20 cellular contexts compared by ENCODE assay signal in genomic region chr16:18839555-18839954, GRCh38. TPM values are rescaled to one million over a fixed set of nuclear protein-coding genes. Genes with fewer than 3 reads are reported as not detected.
DNase-seq lines count a peak whose midpoint lies in the region; ATAC-seq and TF ChIP-seq lines count a peak whose summit lies in the region.
"Had no signal": no experiment of that assay in that cellular context is flagged by ENCODE, and none has a peak within 500 bp of the region (broad histone marks: within the 10 kb centered on the region; RNA-seq: fewer than 3 reads in every experiment).

No MANE protein-coding gene starts in this region.

- ATAC-seq in gastrocnemius medialis (peak; percentile 25 to 86), GM21515 (IDR thresholded peaks at IDR 0.05; ENCODE audit: unreplicated experiment) (no peak)
- ATAC-seq: activated CD8-positive, alpha-beta memory T cell treated with anti-CD3 and anti-CD28 coated beads, Interleukin-2, amount 10 ng/mL, durations not matched to agents 7 days and 5 days; right cardiac atrium; stimulated activated naive CD8-positive, alpha-beta T cell treated with anti-CD3 and anti-CD28 coated beads, Interleukin-15, amount 100 ng/mL, for 72 hours had no signal

- H3K9me3 ChIP-seq in liver (ENCODE audit: control insufficient read depth in 4 of 4, low read length in 3 of 4) (no peaks in the 10 kb centered on the region), gastrocnemius medialis (no peaks in the 10 kb centered on the region)
- no peaks in the 10 kb centered on the region for H3K9me3 ChIP-seq in CD4-positive, alpha-beta memory T cell (ENCODE audit: control insufficient read depth in 1 of 2, low read length in 2 of 2)
- H3K9me3 ChIP-seq: ascending aorta, SJCRH30 had no signal

- DNase-seq in HuH-7 (ENCODE audit: low spot score) (peak; percentile 44), choroid plexus epithelial cell (ENCODE audit: low read depth) (peak; percentile 6), gastrocnemius medialis (peak in 1 of 2 donors; percentile 37), HPDE6-E6E7 (ENCODE audit: extremely low spot score) (no peak)
- no peak for DNase-seq in CD4-positive, alpha-beta memory T cell
- DNase-seq in activated naive CD4-positive, alpha-beta T cell (lab: John Stamatoyannopoulos, UW): no peak
- DNase-seq: activated CD4-positive, CD25-positive, alpha-beta regulatory T cell treated with anti-CD3 and anti-CD28 coated beads, Interleukin-2, amount 50 U/mL, for 72 hours; activated CD8-positive, alpha-beta memory T cell treated with anti-CD3 and anti-CD28 coated beads, Interleukin-2, amount 10 ng/mL, durations not matched to agents 7 days and 5 days; activated gamma-delta T cell; immature natural killer cell; NCI-H69; OCI-M1; right cardiac atrium; SJCRH30; stimulated activated naive CD8-positive, alpha-beta T cell treated with anti-CD3 and anti-CD28 coated beads, Interleukin-15, amount 100 ng/mL, for 72 hours had no signal

- H3K36me3 ChIP-seq in liver (ENCODE audit: control insufficient read depth in 4 of 4, insufficient read depth in 3 of 4, low read depth in 1 of 4, low read length in 3 of 4) (peaks cover 14 to 63% (median 51%) of the 10 kb centered on the region in 4 donors), gastrocnemius medialis (peaks cover 12 to 99% of the 10 kb centered on the region in 2 donors)
- H3K36me3 ChIP-seq in CD4-positive, alpha-beta memory T cell (ENCODE audit: insufficient read depth, low read length): peaks cover 80% of the 10 kb centered on the region

- H3K4me3 ChIP-seq in choroid plexus epithelial cell (ENCODE audit: low read depth, low read length) (no peak overlapping the region), liver (ENCODE audit: low read depth in 1 of 3, low read length in 3 of 3) (no peak overlapping the region), gastrocnemius medialis (no peak overlapping the region)
- H3K4me3 ChIP-seq in CD4-positive, alpha-beta memory T cell (ENCODE audit: low read length in 2 of 2): no peak overlapping the region
- H3K4me3 ChIP-seq: ascending aorta, SJCRH30 had no signal

- peaks cover 65 to 82% of the 10 kb centered on the region in 2 donors for H3K36me3 Mint-ChIP-seq in CD4-positive, alpha-beta memory T cell

- H3K4me1 Mint-ChIP-seq in CD4-positive, alpha-beta memory T cell: peaks cover 0 to 1% (median 0%) of the 10 kb centered on the region in 4 donors

- no peaks in the 10 kb centered on the region for H3K27me3 Mint-ChIP-seq in CD4-positive, alpha-beta memory T cell
- H3K27me3 Mint-ChIP-seq: activated CD8-positive, alpha-beta memory T cell treated with anti-CD3 and anti-CD28 coated beads, Interleukin-2, amount 10 ng/mL, durations not matched to agents 7 days and 5 days; IgD-negative memory B cell; stimulated activated naive CD8-positive, alpha-beta T cell treated with anti-CD3 and anti-CD28 coated beads, Interleukin-15, amount 100 ng/mL, for 72 hours had no signal

- no peaks in the 10 kb centered on the region for H3K9me3 Mint-ChIP-seq in CD4-positive, alpha-beta memory T cell
- H3K9me3 Mint-ChIP-seq: IgD-negative memory B cell; immature natural killer cell; stimulated activated naive CD8-positive, alpha-beta T cell treated with anti-CD3 and anti-CD28 coated beads, Interleukin-15, amount 100 ng/mL, for 72 hours; T-helper 2 cell treated with Interferon-gamma antibody and Interleukin-4, amounts not matched to agents 5 μg/mL and 100 μg/mL, for 36 hours had no signal

- TF ChIP-seq RAD21 in liver (IDR thresholded peaks at IDR 0.05): peak; percentile 47 to 57

- no peak overlapping the region for H3K4me3 Mint-ChIP-seq in CD4-positive, alpha-beta memory T cell
- H3K4me3 Mint-ChIP-seq: activated CD8-positive, alpha-beta memory T cell treated with anti-CD3 and anti-CD28 coated beads, Interleukin-2, amount 10 ng/mL, durations not matched to agents 7 days and 5 days; IgD-negative memory B cell; immature natural killer cell; stimulated activated naive CD8-positive, alpha-beta T cell treated with anti-CD3 and anti-CD28 coated beads, Interleukin-15, amount 100 ng/mL, for 72 hours; T-helper 2 cell treated with Interferon-gamma antibody and Interleukin-4, amounts not matched to agents 5 μg/mL and 100 μg/mL, for 36 hours had no signal

- H3K4me1 ChIP-seq in liver (ENCODE audit: control insufficient read depth in 4 of 4, insufficient read depth in 4 of 4, low read length in 3 of 4) (peaks cover 2 to 15% (median 10%) of the 10 kb centered on the region in 4 donors), gastrocnemius medialis (peaks cover 0 to 2% of the 10 kb centered on the region in 2 donors)
- no peaks in the 10 kb centered on the region for H3K4me1 ChIP-seq in CD4-positive, alpha-beta memory T cell (ENCODE audit: insufficient read depth, low read length)
- H3K4me1 ChIP-seq: SJCRH30 had no signal

- intact Hi-C loops in gastrocnemius medialis (cut with DNase I; ENCODE audit: low total_unique reads): no loop called here
- intact Hi-C loops in CD4-positive, alpha-beta memory T cell (cut with micrococcal nuclease): no loop called here

- H3K9ac ChIP-seq in liver (ENCODE audit: low read depth in 1 of 2, low read length in 2 of 2): no peak overlapping the region

- TF ChIP-seq CTCF in choroid plexus epithelial cell (conservative IDR thresholded peaks at IDR 0.05; ENCODE audit: low read depth, low read length): no peak
- TF ChIP-seq CTCF in liver (IDR thresholded peaks at IDR 0.05; ENCODE audit: low read depth, low read length, missing input control): no peak
- TF ChIP-seq CTCF in gastrocnemius medialis (IDR thresholded peaks at IDR 0.05 in 4 of 5, conservative IDR thresholded peaks at IDR 0.05 in 1 of 5): no peak

- H3K27me3 ChIP-seq in liver (ENCODE audit: control insufficient read depth in 4 of 4, insufficient read depth in 4 of 4, low read length in 3 of 4): no peaks in the 10 kb centered on the region
- no peaks in the 10 kb centered on the region for H3K27me3 ChIP-seq in gastrocnemius medialis
- no peaks in the 10 kb centered on the region for H3K27me3 ChIP-seq in CD4-positive, alpha-beta memory T cell (ENCODE audit: insufficient read depth, low read length)
- H3K27me3 ChIP-seq: ascending aorta, SJCRH30 had no signal

- in situ Hi-C loops in gastrocnemius medialis (cut with MboI; ENCODE audit: low sequenced_read_pairs in 4 of 4): no loop called here

- POLR2A ChIA-PET in CD4-positive, alpha-beta memory T cell (lab: Charles Lee; ENCODE audit: partially characterized antibody): no interaction called here

- CTCF ChIA-PET in CD4-positive, alpha-beta memory T cell (lab: Charles Lee; ENCODE audit: partially characterized antibody): no interaction called here

- peak overlapping the region in 2 of 7 donors; percentile 47 to 73 for H3K27ac Mint-ChIP-seq in CD4-positive, alpha-beta memory T cell
- H3K27ac Mint-ChIP-seq: activated CD8-positive, alpha-beta memory T cell treated with anti-CD3 and anti-CD28 coated beads, Interleukin-2, amount 10 ng/mL, durations not matched to agents 7 days and 5 days; IgD-negative memory B cell; T-helper 2 cell treated with Interferon-gamma antibody and Interleukin-4, amounts not matched to agents 5 μg/mL and 100 μg/mL, for 36 hours had no signal

- TF ChIP-seq POLR2A in gastrocnemius medialis (IDR thresholded peaks at IDR 0.05): no peak

- WGBS in liver: 36% methylated on average over 6 of the region's 6 CpGs

- H3K27ac ChIP-seq in liver (ENCODE audit: low read depth in 1 of 2, low read length in 2 of 2): no peak overlapping the region
- H3K27ac ChIP-seq in gastrocnemius medialis: peak overlapping the region in 2 of 4 donors; percentile 9 to 12
- H3K27ac ChIP-seq in CD4-positive, alpha-beta memory T cell (ENCODE audit: low read depth, low read length): no peak overlapping the region
- H3K27ac ChIP-seq: ascending aorta, SJCRH30 had no signal

TF ChIP-seq in liver, 16 proteins besides CTCF, POLR2A, EP300 and RAD21:
- TF ChIP-seq NR2F2 (IDR thresholded peaks at IDR 0.05) (no peak), ATF3 (IDR thresholded peaks at IDR 0.05) (peak; percentile 27), TAF1 (conservative IDR thresholded peaks at IDR 0.05) (no peak), HNF4A (conservative IDR thresholded peaks at IDR 0.05) (peak; percentile 40 to 61), SP1 (IDR thresholded peaks at IDR 0.05) (peak; percentile 28), RXRA (IDR thresholded peaks at IDR 0.05) (peak; percentile 41 to 51), YY1 (IDR thresholded peaks at IDR 0.05) (peak; percentile 75)
- TF ChIP-seq, protein P1, sequence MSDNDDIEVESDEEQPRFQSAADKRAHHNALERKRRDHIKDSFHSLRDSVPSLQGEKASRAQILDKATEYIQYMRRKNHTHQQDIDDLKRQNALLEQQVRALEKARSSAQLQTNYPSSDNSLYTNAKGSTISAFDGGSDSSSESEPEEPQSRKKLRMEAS (IDR thresholded peaks at IDR 0.05): peak; percentile 31
- TF ChIP-seq, protein P2, sequence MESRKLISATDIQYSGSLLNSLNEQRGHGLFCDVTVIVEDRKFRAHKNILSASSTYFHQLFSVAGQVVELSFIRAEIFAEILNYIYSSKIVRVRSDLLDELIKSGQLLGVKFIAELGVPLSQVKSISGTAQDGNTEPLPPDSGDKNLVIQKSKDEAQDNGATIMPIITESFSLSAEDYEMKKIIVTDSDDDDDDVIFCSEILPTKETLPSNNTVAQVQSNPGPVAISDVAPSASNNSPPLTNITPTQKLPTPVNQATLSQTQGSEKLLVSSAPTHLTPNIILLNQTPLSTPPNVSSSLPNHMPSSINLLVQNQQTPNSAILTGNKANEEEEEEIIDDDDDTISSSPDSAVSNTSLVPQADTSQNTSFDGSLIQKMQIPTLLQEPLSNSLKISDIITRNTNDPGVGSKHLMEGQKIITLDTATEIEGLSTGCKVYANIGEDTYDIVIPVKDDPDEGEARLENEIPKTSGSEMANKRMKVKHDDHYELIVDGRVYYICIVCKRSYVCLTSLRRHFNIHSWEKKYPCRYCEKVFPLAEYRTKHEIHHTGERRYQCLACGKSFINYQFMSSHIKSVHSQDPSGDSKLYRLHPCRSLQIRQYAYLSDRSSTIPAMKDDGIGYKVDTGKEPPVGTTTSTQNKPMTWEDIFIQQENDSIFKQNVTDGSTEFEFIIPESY (IDR thresholded peaks at IDR 0.05): peak; percentile 29

RNA-seq across cellular contexts. Expression of gene ARL6IP1, which starts 38.2 kb away (rescaled TPM):
- total RNA-seq in liver: 100 to 1,000 TPM; 222 to 260 TPM
- 100 to 1,000 TPM in 1 of 2 donors, 10 to 100 TPM in 1; 99.0 to 146 TPM for polyA plus RNA-seq in liver
- 10 to 100 TPM; 25.2 to 40.5 (median 37.5) TPM for total RNA-seq in gastrocnemius medialis
- total RNA-seq in CD4-positive, alpha-beta memory T cell: 100 to 1,000 TPM; 105 to 106 TPM
- 100 to 1,000 TPM; 188 to 306 TPM for polyA plus RNA-seq in CD4-positive, alpha-beta memory T cell

RNA-seq across cellular contexts. Expression of gene RPS15A, which starts 49.4 kb away (rescaled TPM):
- total RNA-seq in liver (1,000 to 10,000 TPM in 1 of 2 donors, 100 to 1,000 TPM in 1; 703 to 1,185 TPM), gastrocnemius medialis (1,000 to 10,000 TPM; 1,340 to 2,259 (median 1,706) TPM)
- polyA plus RNA-seq in liver: 1,000 to 10,000 TPM in 1 of 2 donors, 100 to 1,000 TPM in 1; 349 to 1,088 TPM
- total RNA-seq in CD4-positive, alpha-beta memory T cell: 1,000 to 10,000 TPM; 3,088 to 3,151 TPM
- polyA plus RNA-seq in CD4-positive, alpha-beta memory T cell: 1,000 to 10,000 TPM; 2,383 to 3,794 TPM

Comparison
In these comparisons a context has a peak if more than half of its experiments do, and no peak if none do; other contexts are left out.
1. DNase-seq: peak in HuH-7 (single experiment) and choroid plexus epithelial cell (single experiment); none in CD4-positive, alpha-beta memory T cell (0 of 5), HPDE6-E6E7 (single experiment) and activated naive CD4-positive, alpha-beta T cell (0 of 4).